In the genomic region with DNA sequence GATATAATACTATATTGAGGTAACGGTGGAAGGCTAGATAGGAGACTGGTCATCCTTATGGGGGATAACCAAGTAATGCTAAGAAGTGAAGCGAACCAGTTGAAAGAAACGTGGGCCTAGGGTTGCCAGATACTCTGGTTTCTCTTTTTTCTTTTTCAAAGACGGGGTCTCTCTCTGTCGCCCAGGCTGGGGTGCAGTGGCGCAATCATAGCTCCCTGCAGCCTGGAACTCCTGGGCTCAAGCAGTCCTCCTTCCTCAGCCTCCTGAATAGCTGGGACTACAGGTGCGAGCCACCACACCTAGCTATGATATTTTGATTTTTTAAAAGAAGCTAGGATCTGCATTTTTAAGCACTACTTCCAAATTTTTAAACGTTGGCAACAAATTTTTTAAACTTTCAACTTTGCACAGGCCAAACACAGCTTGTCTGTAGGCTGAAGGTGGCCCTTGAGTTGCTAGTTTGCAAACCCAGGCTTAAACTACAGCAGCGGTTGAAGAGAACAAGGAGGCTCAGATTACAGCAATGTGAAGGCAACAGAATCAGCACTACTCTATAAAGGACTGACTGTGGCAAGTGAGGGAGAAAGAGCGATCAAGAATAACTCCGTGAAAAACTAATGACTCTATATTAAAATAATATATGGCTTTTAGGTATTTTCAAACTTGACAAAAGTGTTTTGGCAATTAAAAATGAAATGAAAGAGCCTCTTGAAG, we compare ENCODE assay signal across 1 cellular context.
TF ChIP-seq lines count a peak whose summit lies in the region.

No MANE protein-coding gene starts in this region.

TF ChIP-seq in H1, 55 proteins besides CTCF, POLR2A, EP300 and RAD21:
- TF ChIP-seq RXRA (IDR thresholded peaks at IDR 0.05; ENCODE audit: insufficient read depth, low read depth, low read length), result no peak
- no peak for TF ChIP-seq RNF2 (IDR thresholded peaks at IDR 0.05; ENCODE audit: borderline replicate concordance, low read depth, low read length, missing control alignments, poor library complexity, severe bottlenecking)
